ENCODE assay signal across 9 cellular contexts in the genomic region with DNA sequence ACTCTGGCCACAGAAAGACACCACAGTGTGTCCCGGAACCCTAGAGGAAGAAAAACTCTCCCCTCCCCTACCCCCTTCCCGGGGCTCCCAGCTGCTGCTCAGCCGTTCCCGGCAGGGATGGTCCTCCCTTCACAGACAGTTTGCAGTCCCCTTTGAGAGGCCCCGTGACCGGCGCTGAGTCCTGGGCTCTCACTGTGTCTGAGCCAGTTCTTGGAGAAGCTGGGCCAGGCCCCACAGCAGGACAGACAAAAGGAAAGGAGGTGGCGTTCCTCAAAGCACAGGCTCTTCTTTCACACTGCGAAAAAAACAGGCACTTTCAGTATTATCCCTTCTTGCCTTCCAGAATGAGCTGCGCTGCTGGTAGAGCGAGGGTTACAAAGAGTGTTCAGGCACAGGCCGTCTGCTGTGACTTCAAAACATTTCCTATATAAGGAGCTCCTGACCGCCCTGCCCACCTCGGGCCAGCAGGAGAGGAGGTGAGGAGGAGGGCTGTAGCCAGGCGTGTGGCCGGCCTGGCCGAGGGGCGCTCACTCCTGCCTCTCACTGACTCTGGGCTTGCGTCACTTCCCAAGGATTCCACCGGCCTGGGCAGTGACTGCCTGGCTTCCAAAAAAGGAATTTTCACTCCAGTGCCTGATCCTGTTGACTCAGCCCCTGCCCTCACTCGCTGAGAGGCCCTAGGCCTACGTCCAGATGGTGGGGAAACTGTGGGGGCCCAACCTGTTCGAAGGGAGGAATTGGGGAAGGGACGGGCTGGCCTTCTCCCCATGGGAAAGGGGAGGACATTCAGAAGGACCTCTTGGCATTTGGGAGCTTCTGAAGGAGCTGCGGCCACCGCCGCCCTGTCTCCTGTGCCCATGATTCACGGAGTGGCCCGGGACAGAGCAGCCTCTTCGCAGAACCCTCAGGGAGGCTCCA.
DNase-seq lines count a peak whose midpoint lies in the region; ATAC-seq and TF ChIP-seq lines count a peak whose summit lies in the region.
"Had no signal": no experiment of that assay in that cellular context is flagged by ENCODE, and none has a peak within 500 bp of the region (broad histone marks: within the 10 kb centered on the region; RNA-seq: fewer than 3 reads in every experiment).

No MANE protein-coding gene starts in this region.

- peak overlapping the region; percentile 63; the same call in 1 of the 2 replicates for H3K27ac ChIP-seq in VCaP

- no peak for TF ChIP-seq CTCF in VCaP (conservative IDR thresholded peaks at IDR 0.05)

- DNase-seq in AG20443 (ENCODE audit: low spot score) (peak; percentile 95), globus pallidus (ENCODE audit: low spot score) (peak; percentile 30), non-pigmented ciliary epithelial cell (ENCODE audit: low read depth) (peak; percentile 85), NOMO-1 (lab: John Stamatoyannopoulos, UW; ENCODE audit: unreplicated experiment in 2 of 2) (no peak)
- DNase-seq: NCI-H2081 had no signal

- ATAC-seq in HG02642 (IDR thresholded peaks at IDR 0.05; ENCODE audit: poor library complexity, unreplicated experiment) (no peak), GM18519 (IDR thresholded peaks at IDR 0.05; ENCODE audit: low FRiP score, unreplicated experiment) (no peak), GM18873 (IDR thresholded peaks at IDR 0.05; ENCODE audit: low FRiP score, unreplicated experiment) (no peak)

Comparison
In these comparisons a context has a peak if more than half of its experiments do, and no peak if none do; other contexts are left out.
1. DNase-seq: peak in AG20443 (single experiment), globus pallidus (single experiment) and non-pigmented ciliary epithelial cell (single experiment); none in NOMO-1 (0 of 2).